Comparison of ENCODE assay signal across 12 cellular contexts in the genomic region with DNA sequence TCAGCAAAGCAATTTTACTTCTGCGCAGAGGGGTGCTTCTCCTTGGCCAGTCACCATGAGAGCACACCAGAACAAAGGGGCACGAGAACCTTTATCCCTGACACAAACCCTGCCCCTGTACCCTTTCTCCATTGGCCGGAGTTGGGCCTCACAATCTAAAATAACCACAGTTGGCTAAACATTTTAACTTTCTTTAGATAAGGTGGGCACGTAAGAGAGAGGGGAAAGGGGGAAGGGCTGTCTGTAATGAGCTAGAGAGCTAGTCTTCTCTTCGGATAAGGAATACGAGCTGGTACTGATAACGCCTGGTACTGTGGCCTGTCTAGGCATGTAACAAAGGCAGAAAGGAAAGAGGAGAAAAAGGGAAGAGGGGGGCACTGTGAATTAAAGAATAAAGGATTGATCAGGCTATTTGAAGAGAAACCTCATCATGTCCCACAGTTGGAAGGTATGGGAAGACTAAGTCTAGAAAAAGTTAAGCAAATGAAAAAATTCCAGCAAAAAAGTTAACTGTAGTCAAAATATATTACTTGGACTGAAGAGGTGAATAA. TPM values are rescaled to one million over a fixed set of nuclear protein-coding genes. Genes with fewer than 3 reads are reported as not detected.
DNase-seq lines count a peak whose midpoint lies in the region; ATAC-seq and TF ChIP-seq lines count a peak whose summit lies in the region.
"Had no signal": no experiment of that assay in that cellular context is flagged by ENCODE, and none has a peak within 500 bp of the region (broad histone marks: within the 10 kb centered on the region; RNA-seq: fewer than 3 reads in every experiment).

No MANE protein-coding gene starts in this region.

- no peak overlapping the region for H2AK5ac ChIP-seq in mesendoderm (ENCODE audit: low read length)

- no peak overlapping the region for H3K4me2 ChIP-seq in mesendoderm (ENCODE audit: low read length)

- whole genome bisulfite sequencing in mesendoderm (ENCODE audit: extremely low coverage, insufficient coverage, low lambda C conversion rate): no CpG with 5 or more reads among the region's 7 CpGs

- peaks cover 19 to 69% (median 46%) of the 10 kb centered on the region in 4 donors for H3K4me1 Mint-ChIP-seq in CD4-positive, CD25-positive, alpha-beta regulatory T cell

- TF ChIP-seq CTCF in HEK293 (tag by site-specific recombination; IDR thresholded peaks at IDR 0.05) (no peak), WERI-Rb-1 (IDR thresholded peaks at IDR 0.05; ENCODE audit: low read depth, low read length) (no peak)

- DNase-seq in CD4-positive, CD25-positive, alpha-beta regulatory T cell: no peak
- DNase-seq in WERI-Rb-1 (no peak), mesendoderm (peak; percentile 66), Ammon's horn (ENCODE audit: low spot score) (no peak), AG08395 (ENCODE audit: low spot score) (no peak), NCI-H2107 (lab: John Stamatoyannopoulos, UW) (no peak), RPMI8226 (no peak)
- DNase-seq: kidney glomerular epithelial cell; NCI-H345; pancreas; stimulated activated CD4-positive, alpha-beta T cell treated with anti-CD3 and anti-CD28 coated beads, Interleukin-2, amount 100 ng/mL, for 48 hours had no signal

- no peak overlapping the region for H3K23ac ChIP-seq in mesendoderm (ENCODE audit: low read length)

- H4K5ac ChIP-seq in mesendoderm (ENCODE audit: low read length): no peak overlapping the region

- POLR2A ChIA-PET in HEK293 (lab: Yijun Ruan, JAX): interaction anchor here (1.0 kb wide), 1 partner anchor 30 kb away, joined by 3 read pairs; the partner anchor contains the start of gene CENPP

- H3K36me3 Mint-ChIP-seq in CD4-positive, CD25-positive, alpha-beta regulatory T cell: peaks cover 27% of the 10 kb centered on the region

- peaks cover 5% of the 10 kb centered on the region for H3K27me3 Mint-ChIP-seq in CD4-positive, CD25-positive, alpha-beta regulatory T cell

- ATAC-seq in CD4-positive, CD25-positive, alpha-beta regulatory T cell (ENCODE audit: low read depth in 2 of 2): no peak
- ATAC-seq: pancreas had no signal

- H3K9me3 ChIP-seq in CD4-positive, CD25-positive, alpha-beta regulatory T cell (ENCODE audit: control insufficient read depth in 2 of 2, low read length in 2 of 2): no peaks in the 10 kb centered on the region
- H3K9me3 ChIP-seq in HEK293 (ENCODE audit: control insufficient read depth, insufficient read depth, low read depth, low read length) (no peaks in the 10 kb centered on the region), WERI-Rb-1 (ENCODE audit: severe bottlenecking) (no peaks in the 10 kb centered on the region)
- H3K9me3 ChIP-seq: pancreas had no signal

- CTCF ChIA-PET in HEK293 (lab: Yijun Ruan, JAX): interaction anchor here (0.5 to 1.3 kb wide), 3 partner anchors 148 to 310 kb away, joined by 3 to 6 read pairs (median 4); no protein-coding TSS in a partner anchor

- no peaks in the 10 kb centered on the region for H3K9me3 Mint-ChIP-seq in CD4-positive, CD25-positive, alpha-beta regulatory T cell

- peaks cover 37% of the 10 kb centered on the region for H3K4me1 ChIP-seq in CD4-positive, CD25-positive, alpha-beta regulatory T cell (ENCODE audit: control insufficient read depth, insufficient read depth, low read length, poor library complexity, severe bottlenecking)
- H3K4me1 ChIP-seq in HEK293 (ENCODE audit: control insufficient read depth, insufficient read depth, low read length): no peaks in the 10 kb centered on the region; the same call in 1 of the 2 replicates
- H3K4me1 ChIP-seq in mesendoderm (ENCODE audit: control insufficient read depth, low read depth, low read length): peaks cover 5% of the 10 kb centered on the region

- H3K79me2 ChIP-seq in mesendoderm (ENCODE audit: control insufficient read depth, insufficient read depth, low read length): peaks cover 25% of the 10 kb centered on the region

- no peak overlapping the region for H2BK5ac ChIP-seq in mesendoderm (ENCODE audit: low read length)

- H3K4me3 Mint-ChIP-seq in CD4-positive, CD25-positive, alpha-beta regulatory T cell: peak overlapping the region; percentile 52 to 95 (median 79)

- H3K27ac Mint-ChIP-seq in CD4-positive, CD25-positive, alpha-beta regulatory T cell: peak overlapping the region; percentile 18 to 98 (median 70)

- H4K8ac ChIP-seq in mesendoderm (ENCODE audit: low read depth, low read length): no peak overlapping the region

- H3K56ac ChIP-seq in mesendoderm (ENCODE audit: low read length): no peak overlapping the region

- H3K79me1 ChIP-seq in mesendoderm (ENCODE audit: low read length): no peaks in the 10 kb centered on the region

- H3K27me3 ChIP-seq in CD4-positive, CD25-positive, alpha-beta regulatory T cell (ENCODE audit: control insufficient read depth, insufficient read depth, low read length): no peaks in the 10 kb centered on the region
- H3K27me3 ChIP-seq in WERI-Rb-1 (ENCODE audit: insufficient read depth, low read depth, severe bottlenecking): no peaks in the 10 kb centered on the region
- H3K27me3 ChIP-seq in mesendoderm (ENCODE audit: insufficient read depth, low read length, poor library complexity): no peaks in the 10 kb centered on the region
- H3K27me3 ChIP-seq: pancreas had no signal

- H3K9ac ChIP-seq in mesendoderm (ENCODE audit: low read length): no peak overlapping the region

- no peak overlapping the region for H2BK15ac ChIP-seq in mesendoderm (replicated peaks; ENCODE audit: low read depth)

- H3K4ac ChIP-seq in mesendoderm (ENCODE audit: low read depth, low read length): no peak overlapping the region

- H3K27ac ChIP-seq in CD4-positive, CD25-positive, alpha-beta regulatory T cell (ENCODE audit: insufficient read depth, low read length, poor library complexity, severe bottlenecking): no peak overlapping the region
- H3K27ac ChIP-seq in HEK293 (ENCODE audit: extremely low read depth, low read depth, low read length) (peak overlapping the region; percentile 4), WERI-Rb-1 (peak overlapping the region; percentile 92), mesendoderm (ENCODE audit: low read depth, low read length) (no peak overlapping the region)

- H3K36me3 ChIP-seq in CD4-positive, CD25-positive, alpha-beta regulatory T cell (ENCODE audit: control insufficient read depth, insufficient read depth, low read length): peaks cover 27% of the 10 kb centered on the region
- peaks cover 15 to 43% of the 10 kb centered on the region in 2 experiments for H3K36me3 ChIP-seq in HEK293 (ENCODE audit: control insufficient read depth in 2 of 2, insufficient read depth in 1 of 2, low read length in 2 of 2)
- H3K36me3 ChIP-seq in WERI-Rb-1: peaks cover 50% of the 10 kb centered on the region
- peaks cover 4% of the 10 kb centered on the region for H3K36me3 ChIP-seq in mesendoderm (ENCODE audit: control insufficient read depth, insufficient read depth, low read length)

- H2BK120ac ChIP-seq in mesendoderm (ENCODE audit: low read depth, low read length): no peak overlapping the region

- peak overlapping the region; percentile 98 for H3K4me3 ChIP-seq in CD4-positive, CD25-positive, alpha-beta regulatory T cell (ENCODE audit: low read depth, low read length)
- no peak overlapping the region for H3K4me3 ChIP-seq in HEK293 (ENCODE audit: low read depth, low read length)
- H3K4me3 ChIP-seq in WERI-Rb-1 (ENCODE audit: low read depth, low read length): no peak overlapping the region
- no peak overlapping the region for H3K4me3 ChIP-seq in mesendoderm (ENCODE audit: low read length)

- H3K18ac ChIP-seq in mesendoderm (ENCODE audit: low read length): no peak overlapping the region

TF ChIP-seq in HEK293, 187 proteins besides CTCF, POLR2A, EP300 and RAD21 (continues in another document):
- no peak for TF ChIP-seq ZNF623 (tag by site-specific recombination; IDR thresholded peaks at IDR 0.05)
- no peak for TF ChIP-seq TRIM28 (IDR thresholded peaks at IDR 0.05; ENCODE audit: borderline replicate concordance, low read length)
- TF ChIP-seq KLF9 (tag by site-specific recombination; IDR thresholded peaks at IDR 0.05; ENCODE audit: low read depth): no peak
- TF ChIP-seq, protein P1, sequence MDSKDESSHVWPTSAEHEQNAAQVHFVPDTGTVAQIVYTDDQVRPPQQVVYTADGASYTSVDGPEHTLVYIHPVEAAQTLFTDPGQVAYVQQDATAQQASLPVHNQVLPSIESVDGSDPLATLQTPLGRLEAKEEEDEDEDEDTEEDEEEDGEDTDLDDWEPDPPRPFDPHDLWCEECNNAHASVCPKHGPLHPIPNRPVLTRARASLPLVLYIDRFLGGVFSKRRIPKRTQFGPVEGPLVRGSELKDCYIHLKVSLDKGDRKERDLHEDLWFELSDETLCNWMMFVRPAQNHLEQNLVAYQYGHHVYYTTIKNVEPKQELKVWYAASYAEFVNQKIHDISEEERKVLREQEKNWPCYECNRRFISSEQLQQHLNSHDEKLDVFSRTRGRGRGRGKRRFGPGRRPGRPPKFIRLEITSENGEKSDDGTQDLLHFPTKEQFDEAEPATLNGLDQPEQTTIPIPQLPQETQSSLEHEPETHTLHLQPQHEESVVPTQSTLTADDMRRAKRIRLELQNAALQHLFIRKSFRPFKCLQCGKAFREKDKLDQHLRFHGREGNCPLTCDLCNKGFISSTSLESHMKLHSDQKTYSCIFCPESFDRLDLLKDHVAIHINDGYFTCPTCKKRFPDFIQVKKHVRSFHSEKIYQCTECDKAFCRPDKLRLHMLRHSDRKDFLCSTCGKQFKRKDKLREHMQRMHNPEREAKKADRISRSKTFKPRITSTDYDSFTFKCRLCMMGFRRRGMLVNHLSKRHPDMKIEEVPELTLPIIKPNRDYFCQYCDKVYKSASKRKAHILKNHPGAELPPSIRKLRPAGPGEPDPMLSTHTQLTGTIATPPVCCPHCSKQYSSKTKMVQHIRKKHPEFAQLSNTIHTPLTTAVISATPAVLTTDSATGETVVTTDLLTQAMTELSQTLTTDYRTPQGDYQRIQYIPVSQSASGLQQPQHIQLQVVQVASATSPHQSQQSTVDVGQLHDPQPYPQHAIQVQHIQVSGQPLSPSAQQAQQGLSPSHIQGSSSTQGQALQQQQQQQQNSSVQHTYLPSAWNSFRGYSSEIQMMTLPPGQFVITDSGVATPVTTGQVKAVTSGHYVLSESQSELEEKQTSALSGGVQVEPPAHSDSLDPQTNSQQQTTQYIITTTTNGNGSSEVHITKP (tag by site-specific recombination; IDR thresholded peaks at IDR 0.05): peak; percentile 75
- no peak for TF ChIP-seq KLF1 (tag by site-specific recombination; IDR thresholded peaks at IDR 0.05)

RNA-seq across cellular contexts. Expression of gene IARS1, which starts 1.8 kb away (rescaled TPM):
- 67.1 TPM for total RNA-seq in CD4-positive, CD25-positive, alpha-beta regulatory T cell
- 10 to 100 TPM; 51.1 to 58.2 (median 51.6) TPM for polyA plus RNA-seq in CD4-positive, CD25-positive, alpha-beta regulatory T cell
- 147 TPM for polyA plus RNA-seq in mesendoderm (2013, experiment 1 of 2)
- 141 TPM for polyA plus RNA-seq in mesendoderm (2013, experiment 2 of 2)

RNA-seq across cellular contexts. Expression of gene NOL8, which starts 29.8 kb away (rescaled TPM):
- 58.7 TPM for total RNA-seq in CD4-positive, CD25-positive, alpha-beta regulatory T cell
- polyA plus RNA-seq in CD4-positive, CD25-positive, alpha-beta regulatory T cell: 10 to 100 TPM; 23.5 to 28.5 (median 26.6) TPM
- polyA plus RNA-seq in mesendoderm (2013, experiment 1 of 2): 35.0 TPM
- 35.1 TPM for polyA plus RNA-seq in mesendoderm (2013, experiment 2 of 2)

RNA-seq across cellular contexts. Expression of gene CENPP, which starts 30.4 kb away (rescaled TPM):
- total RNA-seq in CD4-positive, CD25-positive, alpha-beta regulatory T cell: 6.1 TPM
- 1 to 10 TPM; 2.7 to 5.3 (median 3.8) TPM for polyA plus RNA-seq in CD4-positive, CD25-positive, alpha-beta regulatory T cell
- polyA plus RNA-seq in mesendoderm (2013, experiment 1 of 2): 11.8 TPM
- polyA plus RNA-seq in mesendoderm (2013, experiment 2 of 2): 11.4 TPM

Comparison
In these comparisons a context has a peak if more than half of its experiments do, and no peak if none do; other contexts are left out.
1. H3K27ac ChIP-seq: peak in HEK293 (single experiment) and WERI-Rb-1 (single experiment); none in CD4-positive, CD25-positive, alpha-beta regulatory T cell (single experiment) and mesendoderm (single experiment).